ENCODE assay signal across 9 cellular contexts in genomic region chr12:45518516-45519235, GRCh38.
DNase-seq lines count a peak whose midpoint lies in the region; ATAC-seq and TF ChIP-seq lines count a peak whose summit lies in the region.
"Had no signal": no experiment of that assay in that cellular context is flagged by ENCODE, and none has a peak within 500 bp of the region (broad histone marks: within the 10 kb centered on the region; RNA-seq: fewer than 3 reads in every experiment).

No MANE protein-coding gene starts in this region.

- peak overlapping the region; percentile 28 for H3K4me3 Mint-ChIP-seq in activated T-cell treated with anti-CD3 and anti-CD28 coated beads, Interleukin-2, amount 50 U/mL, for 24 hours

- H2AFZ ChIP-seq in DND-41 (ENCODE audit: low read depth, low read length), result no peak overlapping the region

- no peaks in the 10 kb centered on the region for H3K36me3 Mint-ChIP-seq in activated T-cell treated with anti-CD3 and anti-CD28 coated beads, Interleukin-2, amount 50 U/mL, for 24 hours (ENCODE audit: low read depth)

- peak overlapping the region; percentile 86 for H3K27ac Mint-ChIP-seq in activated T-cell treated with anti-CD3 and anti-CD28 coated beads, Interleukin-2, amount 50 U/mL, for 24 hours

- WGBS in adrenal gland, 4 donors, result 60 to 68% (median 63%) methylated on average over 9 of the region's 9 CpGs

- peaks cover 11% of the 10 kb centered on the region for H3K9me3 Mint-ChIP-seq in activated T-cell treated with anti-CD3 and anti-CD28 coated beads, Interleukin-2, amount 50 U/mL, for 24 hours

- H3K79me2 ChIP-seq in DND-41 (ENCODE audit: insufficient read depth, low read length), result no peaks in the 10 kb centered on the region

- H4K20me1 ChIP-seq in DND-41 (ENCODE audit: insufficient read depth, low read length), result no peaks in the 10 kb centered on the region

- peak; percentile 37; the same call in 2 of the 3 replicates for ATAC-seq in DND-41 (ENCODE audit: insufficient read depth, low read depth)
- ATAC-seq in HG02642 (IDR thresholded peaks at IDR 0.05; ENCODE audit: poor library complexity, unreplicated experiment), result no peak

- TF ChIP-seq POLR2A in adrenal gland (IDR thresholded peaks at IDR 0.05), result no peak

- H3K27me3 Mint-ChIP-seq in activated T-cell treated with anti-CD3 and anti-CD28 coated beads, Interleukin-2, amount 50 U/mL, for 24 hours, result no peaks in the 10 kb centered on the region

- H3K9me3 ChIP-seq in DND-41 (ENCODE audit: insufficient read depth, low read length, severe bottlenecking) (no peaks in the 10 kb centered on the region), adrenal gland (replicated peaks in 1 of 3) (no peaks in the 10 kb centered on the region)

- no peak overlapping the region for H3K27ac ChIP-seq in DND-41 (ENCODE audit: low read length)
- H3K27ac ChIP-seq in adrenal gland, result no peak overlapping the region

- no peak overlapping the region for H3K4me2 ChIP-seq in DND-41 (ENCODE audit: insufficient read depth, low read length)

- no peak for TF ChIP-seq CTCF in DND-41 (IDR thresholded peaks at IDR 0.05; ENCODE audit: borderline replicate concordance, extremely low read depth, low read length, poor library complexity, severe bottlenecking)
- TF ChIP-seq CTCF in adrenal gland (IDR thresholded peaks at IDR 0.05), result no peak

- no peak overlapping the region for H3K9ac ChIP-seq in DND-41 (ENCODE audit: low read depth, low read length)

- peaks cover 12% of the 10 kb centered on the region for H3K4me1 Mint-ChIP-seq in activated T-cell treated with anti-CD3 and anti-CD28 coated beads, Interleukin-2, amount 50 U/mL, for 24 hours (ENCODE audit: low read depth)

- no peaks in the 10 kb centered on the region for H3K4me1 ChIP-seq in DND-41 (ENCODE audit: insufficient read depth, low read length)
- no peaks in the 10 kb centered on the region for H3K4me1 ChIP-seq in adrenal gland (replicated peaks in 1 of 2)

- intact Hi-C loops in adrenal gland (cut with DNase I), result no loop called here

- no peaks in the 10 kb centered on the region for H3K27me3 ChIP-seq in DND-41 (ENCODE audit: insufficient read depth, low read length, poor library complexity)
- H3K27me3 ChIP-seq in adrenal gland, result no peaks in the 10 kb centered on the region

- DNase-seq in DND-41 (no peak), NCI-H69 (lab: John Stamatoyannopoulos, UW) (peak; percentile 86), retina (peak; percentile 13), NCI-H146 (lab: John Stamatoyannopoulos, UW) (no peak), NCI-H146 treated with DMSO at 0.1 percent for 48 hours (lab: John Stamatoyannopoulos, UW; ENCODE audit: unreplicated experiment) (no peak), adrenal gland (no peak)
- DNase-seq in activated T-cell treated with anti-CD3 and anti-CD28 coated beads, Interleukin-2, amount 50 U/mL, for 24 hours, result peak; percentile 43
- DNase-seq: NCI-H510A treated with DMSO at 0.1 percent for 48 hours had no signal

- no peaks in the 10 kb centered on the region for H3K36me3 ChIP-seq in DND-41 (ENCODE audit: insufficient read depth, low read length)
- H3K36me3 ChIP-seq in adrenal gland (replicated peaks in 1 of 2), result no peaks in the 10 kb centered on the region

- H3K4me3 ChIP-seq in DND-41 (ENCODE audit: low read depth in 1 of 2, low read length in 2 of 2) (no peak overlapping the region), adrenal gland (no peak overlapping the region)

Comparison
In these comparisons a context has a peak if more than half of its experiments do, and no peak if none do; other contexts are left out.
1. DNase-seq: peak in NCI-H69 (single experiment), activated T-cell treated with anti-CD3 and anti-CD28 coated beads, Interleukin-2, amount 50 U/mL, for 24 hours (single experiment) and retina (single experiment); none in DND-41 (single experiment), NCI-H146 (single experiment), NCI-H146 treated with DMSO at 0.1 percent for 48 hours (single experiment) and adrenal gland (0 of 7).